ENCODE assay signal across 20 cellular contexts in genomic region chr2:161228511-161229240, GRCh38.
DNase-seq lines count a peak whose midpoint lies in the region; ATAC-seq, FAIRE-seq and TF ChIP-seq lines count a peak whose summit lies in the region.
"Had no signal": no experiment of that assay in that cellular context is flagged by ENCODE, and none has a peak within 500 bp of the region (broad histone marks: within the 10 kb centered on the region; RNA-seq: fewer than 3 reads in every experiment).

No MANE protein-coding gene starts in this region.

- no peak for DNase-seq in H54 (ENCODE audit: insufficient read length, low spot score)
- no peak for DNase-seq in RWPE2 (ENCODE audit: low spot score)
- no peak for DNase-seq in left colon
- DNase-seq in upper lobe of right lung = no peak
- DNase-seq in effector CD4-positive, alpha-beta T cell = no peak
- DNase-seq in testis = no peak
- DNase-seq in MG63 = no peak
- DNase-seq: activated CD4-positive, alpha-beta T cell treated with anti-CD3 and anti-CD28 coated beads for 4 hours; activated gamma-delta T cell; DND-41; naive thymus-derived CD8-positive, alpha-beta T cell; NCI-H69; Right ventricle myocardium superior; sigmoid colon; stimulated activated naive B cell treated with anti-CD40 and anti-IgM and Interleukin-4, amounts not matched to agents 10 μg/mL and 1 μg/mL and 100 μg/mL, for 72 hours; T-cell had no signal

- H3K4me3 ChIP-seq in RWPE2 (ENCODE audit: severe bottlenecking) = no peak overlapping the region
- H3K4me3 ChIP-seq in upper lobe of right lung = no peak overlapping the region
- no peak overlapping the region for H3K4me3 ChIP-seq in testis
- H3K4me3 ChIP-seq in MG63 = no peak overlapping the region
- H3K4me3 ChIP-seq: cardiac muscle cell, sigmoid colon, thoracic aorta had no signal

- WGBS in testis, 2 donors = 96 to 97% methylated on average over 6 of the region's 6 CpGs

- H3K4me1 ChIP-seq in RWPE2 (ENCODE audit: insufficient read depth, poor library complexity, severe bottlenecking) (no peaks in the 10 kb centered on the region), upper lobe of right lung (no peaks in the 10 kb centered on the region), testis (no peaks in the 10 kb centered on the region)
- H3K4me1 ChIP-seq: parathyroid adenoma, sigmoid colon had no signal

- intact Hi-C loops in left colon (cut with DNase I, micrococcal nuclease) = no loop called here
- intact Hi-C loops in upper lobe of right lung (cut with DNase I) = no loop called here
- intact Hi-C loops in testis (cut with DNase I; ENCODE audit: low total_unique reads) = no loop called here

- H3K36me3 ChIP-seq in RWPE2 (ENCODE audit: low read depth) (peaks cover 73% of the 10 kb centered on the region), upper lobe of right lung (peaks cover 86% of the 10 kb centered on the region), testis (ENCODE audit: low read depth, missing control alignments) (no peaks in the 10 kb centered on the region), MG63 (peaks cover 24% of the 10 kb centered on the region)

- H3K27me3 ChIP-seq in RWPE2 (ENCODE audit: insufficient read depth, poor library complexity, severe bottlenecking) (no peaks in the 10 kb centered on the region), upper lobe of right lung (no peaks in the 10 kb centered on the region), testis (no peaks in the 10 kb centered on the region), MG63 (no peaks in the 10 kb centered on the region)
- H3K27me3 ChIP-seq: cardiac muscle cell, sigmoid colon had no signal

- no peaks in the 10 kb centered on the region for H3K9me3 ChIP-seq in RWPE2 (ENCODE audit: severe bottlenecking)
- H3K9me3 ChIP-seq in upper lobe of right lung = no peaks in the 10 kb centered on the region
- no peaks in the 10 kb centered on the region for H3K9me3 ChIP-seq in testis
- H3K9me3 ChIP-seq in MG63 = no peaks in the 10 kb centered on the region
- H3K9me3 ChIP-seq: sigmoid colon, thoracic aorta had no signal

- no peak for TF ChIP-seq POLR2A in H54 (IDR thresholded peaks at IDR 0.05; ENCODE audit: low read depth, low read length)
- TF ChIP-seq POLR2A in testis (IDR thresholded peaks at IDR 0.05) = no peak

- TF ChIP-seq CTCF in RWPE2 (IDR thresholded peaks at IDR 0.05; ENCODE audit: poor library complexity, severe bottlenecking) = no peak
- TF ChIP-seq CTCF in upper lobe of right lung (IDR thresholded peaks at IDR 0.05) = no peak
- TF ChIP-seq CTCF in testis (IDR thresholded peaks at IDR 0.05) = no peak

- peak; percentile 68 for FAIRE-seq in H54 (lab: Jason Lieb, UNC)
- FAIRE-seq: frontal cortex had no signal

- ATAC-seq in RWPE2 (ENCODE audit: low read depth) (peak; percentile 66), left colon (peak; percentile 74), upper lobe of right lung (peak; percentile 85)
- ATAC-seq: naive thymus-derived CD8-positive, alpha-beta T cell; stimulated activated naive B cell treated with anti-CD40 and anti-IgM and Interleukin-4, amounts not matched to agents 10 μg/mL and 1 μg/mL and 100 μg/mL, for 72 hours; T-cell had no signal

- no peak overlapping the region for H3K27ac ChIP-seq in RWPE2 (ENCODE audit: poor library complexity, severe bottlenecking)
- no peak overlapping the region for H3K27ac ChIP-seq in upper lobe of right lung
- H3K27ac ChIP-seq in testis = no peak overlapping the region
- H3K27ac ChIP-seq: cardiac muscle cell, parathyroid adenoma, sigmoid colon, thoracic aorta had no signal
